23 cellular contexts compared by ENCODE assay signal in genomic region chr15:95995375-95996168, GRCh38.
DNase-seq lines count a peak whose midpoint lies in the region; ATAC-seq, FAIRE-seq and TF ChIP-seq lines count a peak whose summit lies in the region.
"Had no signal": no experiment of that assay in that cellular context is flagged by ENCODE, and none has a peak within 500 bp of the region (broad histone marks: within the 10 kb centered on the region; RNA-seq: fewer than 3 reads in every experiment).

No MANE protein-coding gene starts in this region.

- H3K27ac Mint-ChIP-seq in activated CD4-positive, alpha-beta T cell treated with anti-CD3 and anti-CD28 coated beads for 36 hours, result no peak overlapping the region
- no peak overlapping the region for H3K27ac Mint-ChIP-seq in activated CD8-positive, alpha-beta T cell treated with anti-CD3 and anti-CD28 coated beads for 36 hours
- H3K27ac Mint-ChIP-seq: activated naive CD8-positive, alpha-beta T cell treated with anti-CD3 and anti-CD28 coated beads for 36 hours; activated T-cell treated with anti-CD3 and anti-CD28 coated beads, Interleukin-2, amount 50 U/mL, for 72 hours; mesothelial cell of epicardium; T-helper 1 cell treated with Interleukin-12 subunit alpha and Interleukin-12 subunit beta and Interleukin-4 antibody, amounts not matched to agents 30 μg/mL and 1 μg/mL, for 36 hours had no signal

- no peak overlapping the region for H3K4me3 Mint-ChIP-seq in activated CD4-positive, alpha-beta T cell treated with anti-CD3 and anti-CD28 coated beads for 36 hours
- no peak overlapping the region for H3K4me3 Mint-ChIP-seq in activated CD8-positive, alpha-beta T cell treated with anti-CD3 and anti-CD28 coated beads for 36 hours
- H3K4me3 Mint-ChIP-seq: activated naive CD8-positive, alpha-beta T cell treated with anti-CD3 and anti-CD28 coated beads for 36 hours; activated T-cell treated with anti-CD3 and anti-CD28 coated beads, Interleukin-2, amount 50 U/mL, for 72 hours; mesothelial cell of epicardium had no signal

- H3K27ac ChIP-seq in RWPE2 (ENCODE audit: poor library complexity, severe bottlenecking), result no peak overlapping the region
- H3K27ac ChIP-seq: BLaER1 treated with 17β-estradiol and CSF1 and Interleukin-3, amounts not matched to agents 10 nM and 100 nM; cardiac muscle cell; esophagus muscularis mucosa; hepatocyte; thoracic aorta; WERI-Rb-1 had no signal

- intact Hi-C loops in activated CD4-positive, alpha-beta T cell treated with anti-CD3 and anti-CD28 coated beads for 36 hours (cut with DNase I, micrococcal nuclease), result no loop called here
- intact Hi-C loops in activated CD8-positive, alpha-beta T cell treated with anti-CD3 and anti-CD28 coated beads for 36 hours (cut with micrococcal nuclease), result no loop called here

- H3K27me3 Mint-ChIP-seq in activated CD4-positive, alpha-beta T cell treated with anti-CD3 and anti-CD28 coated beads for 36 hours, result peaks cover 22% of the 10 kb centered on the region
- peaks cover 35% of the 10 kb centered on the region for H3K27me3 Mint-ChIP-seq in activated CD8-positive, alpha-beta T cell treated with anti-CD3 and anti-CD28 coated beads for 36 hours

- no peaks in the 10 kb centered on the region for H3K36me3 Mint-ChIP-seq in activated CD4-positive, alpha-beta T cell treated with anti-CD3 and anti-CD28 coated beads for 36 hours (ENCODE audit: low read depth)
- H3K36me3 Mint-ChIP-seq in activated CD8-positive, alpha-beta T cell treated with anti-CD3 and anti-CD28 coated beads for 36 hours (ENCODE audit: low read depth), result no peaks in the 10 kb centered on the region
- H3K36me3 Mint-ChIP-seq: activated naive CD8-positive, alpha-beta T cell treated with anti-CD3 and anti-CD28 coated beads for 36 hours; mesothelial cell of epicardium had no signal

- no peak for TF ChIP-seq CTCF in RWPE2 (IDR thresholded peaks at IDR 0.05; ENCODE audit: poor library complexity, severe bottlenecking)
- no peak for TF ChIP-seq CTCF in activated CD8-positive, alpha-beta T cell treated with anti-CD3 and anti-CD28 coated beads for 36 hours (IDR thresholded peaks at IDR 0.05)

- no peak overlapping the region for H3K4me3 ChIP-seq in RWPE2 (ENCODE audit: severe bottlenecking)
- H3K4me3 ChIP-seq in skeletal muscle cell (ENCODE audit: low read depth, low read length), result no peak overlapping the region
- H3K4me3 ChIP-seq: BLaER1 treated with 17β-estradiol and CSF1 and Interleukin-3, amounts not matched to agents 10 nM and 100 nM; cardiac muscle cell; esophagus muscularis mucosa; GM12878; hepatocyte; thoracic aorta had no signal

- DNase-seq in H54 (ENCODE audit: insufficient read length, low spot score), result no peak
- no peak for DNase-seq in RWPE2 (ENCODE audit: low spot score)
- peak; percentile 5 for DNase-seq in fibroblast of gingiva (ENCODE audit: low read depth)
- peak; percentile 26 for DNase-seq in skeletal muscle cell (ENCODE audit: low read depth)
- no peak for DNase-seq in DMS53 (lab: John Stamatoyannopoulos, UW)
- no peak for DNase-seq in activated CD4-positive, alpha-beta T cell treated with anti-CD3 and anti-CD28 coated beads for 36 hours
- DNase-seq in activated CD8-positive, alpha-beta T cell treated with anti-CD3 and anti-CD28 coated beads for 36 hours, result no peak
- DNase-seq: GDM1, MM.1S, NCI-H187, NCI-H524, SIG-M5, WERI-Rb-1 had no signal

- peak; percentile 41 for FAIRE-seq in H54 (lab: Jason Lieb, UNC)
- FAIRE-seq: GM12878 had no signal

- POLR2A ChIA-PET in activated CD4-positive, alpha-beta T cell treated with anti-CD3 and anti-CD28 coated beads for 36 hours (lab: Charles Lee), result no interaction called here
- POLR2A ChIA-PET in activated CD8-positive, alpha-beta T cell treated with anti-CD3 and anti-CD28 coated beads for 36 hours (lab: Charles Lee), result no interaction called here

- peaks cover 12% of the 10 kb centered on the region for H3K4me1 Mint-ChIP-seq in activated CD4-positive, alpha-beta T cell treated with anti-CD3 and anti-CD28 coated beads for 36 hours
- H3K4me1 Mint-ChIP-seq in activated CD8-positive, alpha-beta T cell treated with anti-CD3 and anti-CD28 coated beads for 36 hours (ENCODE audit: low read depth), result peaks cover 15% of the 10 kb centered on the region

- no peaks in the 10 kb centered on the region for H3K36me3 ChIP-seq in RWPE2 (ENCODE audit: low read depth)
- H3K36me3 ChIP-seq: BLaER1 treated with 17β-estradiol and CSF1 and Interleukin-3, amounts not matched to agents 10 nM and 100 nM; cardiac muscle cell; esophagus muscularis mucosa; thoracic aorta; WERI-Rb-1 had no signal

- CTCF ChIA-PET in activated CD4-positive, alpha-beta T cell treated with anti-CD3 and anti-CD28 coated beads for 36 hours (lab: Charles Lee), result no interaction called here
- CTCF ChIA-PET in activated CD8-positive, alpha-beta T cell treated with anti-CD3 and anti-CD28 coated beads for 36 hours (lab: Charles Lee), result no interaction called here

- H3K9me3 ChIP-seq in RWPE2 (ENCODE audit: severe bottlenecking), result no peaks in the 10 kb centered on the region
- H3K9me3 ChIP-seq: esophagus muscularis mucosa, thoracic aorta had no signal

- TF ChIP-seq POLR2A in H54 (IDR thresholded peaks at IDR 0.05; ENCODE audit: low read depth, low read length), result no peak

- H3K9me3 Mint-ChIP-seq in activated CD4-positive, alpha-beta T cell treated with anti-CD3 and anti-CD28 coated beads for 36 hours (ENCODE audit: low read depth), result peaks cover 2% of the 10 kb centered on the region
- no peaks in the 10 kb centered on the region for H3K9me3 Mint-ChIP-seq in activated CD8-positive, alpha-beta T cell treated with anti-CD3 and anti-CD28 coated beads for 36 hours
- H3K9me3 Mint-ChIP-seq: activated naive CD8-positive, alpha-beta T cell treated with anti-CD3 and anti-CD28 coated beads for 36 hours; mesothelial cell of epicardium; T-helper 1 cell treated with Interleukin-12 subunit alpha and Interleukin-12 subunit beta and Interleukin-4 antibody, amounts not matched to agents 30 μg/mL and 1 μg/mL, for 36 hours had no signal

- ATAC-seq in RWPE2 (ENCODE audit: low read depth), result peak; percentile 58; the same call in 2 of the 3 replicates
- ATAC-seq in activated CD4-positive, alpha-beta T cell treated with anti-CD3 and anti-CD28 coated beads for 36 hours, result no peak
- no peak for ATAC-seq in activated CD8-positive, alpha-beta T cell treated with anti-CD3 and anti-CD28 coated beads for 36 hours

- no peaks in the 10 kb centered on the region for H3K27me3 ChIP-seq in RWPE2 (ENCODE audit: insufficient read depth, poor library complexity, severe bottlenecking)
- H3K27me3 ChIP-seq: cardiac muscle cell, esophagus muscularis mucosa, hepatocyte had no signal

- peaks cover 8% of the 10 kb centered on the region for H3K4me1 ChIP-seq in RWPE2 (ENCODE audit: insufficient read depth, poor library complexity, severe bottlenecking)

Comparison
In these comparisons a context has a peak if more than half of its experiments do, and no peak if none do; other contexts are left out.
1. DNase-seq: peak in fibroblast of gingiva (single experiment) and skeletal muscle cell (single experiment); none in H54 (single experiment), RWPE2 (single experiment), DMS53 (single experiment), activated CD4-positive, alpha-beta T cell treated with anti-CD3 and anti-CD28 coated beads for 36 hours (single experiment) and activated CD8-positive, alpha-beta T cell treated with anti-CD3 and anti-CD28 coated beads for 36 hours (single experiment).